8 cellular contexts compared by ENCODE assay signal in genomic region chr5:93583799-93584530, GRCh38. TPM values are rescaled to one million over a fixed set of nuclear protein-coding genes. Genes with fewer than 3 reads are reported as not detected.
DNase-seq lines count a peak whose midpoint lies in the region; ATAC-seq, FAIRE-seq and TF ChIP-seq lines count a peak whose summit lies in the region.

No MANE protein-coding gene starts in this region.

- TF ChIP-seq POLR2A in endothelial cell of umbilical vein (IDR thresholded peaks at IDR 0.05; ENCODE audit: low read depth, low read length): no peak

- H3K4me2 ChIP-seq in endothelial cell of umbilical vein (ENCODE audit: insufficient read depth, low read length): peak overlapping the region; percentile 96

- peak overlapping the region; percentile 60 for H3K4me3 Mint-ChIP-seq in T-helper 17 cell

- BruUV-seq in endothelial cell of umbilical vein (replicated peaks; lab: Mats Ljungman, UMichigan): no TSS peak

- H3K36me3 ChIP-seq in endothelial cell of umbilical vein (ENCODE audit: control insufficient read depth in 2 of 2, extremely low read depth in 1 of 2, insufficient read depth in 2 of 2, low read length in 2 of 2) (peaks cover 4% of the 10 kb centered on the region in 2 experiments), muscle layer of duodenum (ENCODE audit: control insufficient read depth in 1 of 2, insufficient read depth in 2 of 2, low read length in 2 of 2) (no peaks in the 10 kb centered on the region)

- DNase-seq in AG04450 (ENCODE audit: low read depth, low spot score) (no peak), GM12865 (ENCODE audit: low read depth) (peak; percentile 61), T-helper 17 cell (no peak), endothelial cell of umbilical vein (ENCODE audit: low read depth, low spot score) (peak; percentile 56), GF-D8 (lab: John Stamatoyannopoulos, UW) (no peak), GM13977 (ENCODE audit: low spot score) (no peak)

- FAIRE-seq in endothelial cell of umbilical vein (lab: Jason Lieb, UNC): peak; percentile 33

- CTCF ChIA-PET in AG04450 (lab: Charles Lee): interaction anchor here (1.2 to 1.5 kb wide), 1 partner anchor 217 kb away, joined by 4 to 14 read pairs; no protein-coding TSS in a partner anchor
- CTCF ChIA-PET in endothelial cell of umbilical vein (lab: Charles Lee): interaction anchor here (0.6 to 5.8 kb wide), 10 partner anchors 7 to 1109 kb away, joined by 3 to 79 read pairs (median 4); no protein-coding TSS in a partner anchor

- H3K4me1 Mint-ChIP-seq in T-helper 17 cell: peaks cover 13% of the 10 kb centered on the region

- POLR2A ChIA-PET in AG04450 (lab: Yijun Ruan, JAX): interaction anchor here (0.6 to 1.6 kb wide), 4 partner anchors 8 to 526 kb away, joined by 3 to 7 read pairs (median 4); no protein-coding TSS in a partner anchor
- POLR2A ChIA-PET in endothelial cell of umbilical vein (lab: Charles Lee): interaction anchor here (0.6 to 1.6 kb wide), 3 partner anchors 205 to 419 kb away, joined by 4 to 11 read pairs (median 7); no protein-coding TSS in a partner anchor

- in situ Hi-C loops in GM13977 (cut with MboI; ENCODE audit: low pct_unique_long_range_greater_than_20kb, low sequenced_read_pairs, unreplicated experiment): loop anchor here (25.0 kb wide), 1 partner anchor 1253 kb away; no protein-coding TSS in a partner anchor

- dilution Hi-C loops in endothelial cell of umbilical vein (cut with MboI; ENCODE audit: extremely low pct_ligation_motif_present, low sequenced_read_pairs): no loop called here

- H4K20me1 ChIP-seq in endothelial cell of umbilical vein (replicated peaks; ENCODE audit: control insufficient read depth, extremely low read depth, insufficient read depth, low read length): no peaks in the 10 kb centered on the region

- peak overlapping the region; percentile 95 for H3K9ac ChIP-seq in endothelial cell of umbilical vein (replicated peaks; ENCODE audit: extremely low read depth, insufficient read depth, low read length)

- ATAC-seq in HG03469 (IDR thresholded peaks at IDR 0.05; ENCODE audit: unreplicated experiment): peak; percentile 36
- ATAC-seq in T-helper 17 cell: peak; percentile 57

- peaks cover 73% of the 10 kb centered on the region for H3K79me2 ChIP-seq in endothelial cell of umbilical vein (ENCODE audit: control insufficient read depth, insufficient read depth, low read length)

- H3K36me3 Mint-ChIP-seq in T-helper 17 cell (ENCODE audit: low read depth): peaks cover 6% of the 10 kb centered on the region

- H3K4me3 ChIP-seq in AG04450 (ENCODE audit: low read depth, low read length) (peak overlapping the region; percentile 92), GM12865 (ENCODE audit: low read depth, low read length) (peak overlapping the region; percentile 46), endothelial cell of umbilical vein (replicated peaks in 1 of 3; ENCODE audit: insufficient read depth in 1 of 3, low read depth in 1 of 3, low read length in 3 of 3) (peak overlapping the region; percentile 76 to 93 (median 85)), muscle layer of duodenum (ENCODE audit: low read depth in 1 of 2, low read length in 2 of 2) (peak overlapping the region; percentile 65 to 74)

- no peak overlapping the region for H3K27ac Mint-ChIP-seq in T-helper 17 cell

- H3K27me3 Mint-ChIP-seq in T-helper 17 cell: peaks cover 38% of the 10 kb centered on the region

- peaks cover 21% of the 10 kb centered on the region for H3K4me1 ChIP-seq in endothelial cell of umbilical vein (ENCODE audit: control insufficient read depth, extremely low read depth, insufficient read depth, low read length)
- peaks cover 0 to 48% of the 10 kb centered on the region in 2 donors for H3K4me1 ChIP-seq in muscle layer of duodenum (ENCODE audit: control insufficient read depth in 1 of 2, insufficient read depth in 2 of 2, low read length in 2 of 2)

- H3K27ac ChIP-seq in AG04450 (ENCODE audit: low read depth, low read length) (peak overlapping the region; percentile 81), endothelial cell of umbilical vein (ENCODE audit: insufficient read depth, low read depth, low read length) (peak overlapping the region; percentile 86), muscle layer of duodenum (ENCODE audit: low read length) (peak overlapping the region; percentile 45)

- no peaks in the 10 kb centered on the region for H3K27me3 ChIP-seq in AG04450 (ENCODE audit: control insufficient read depth, insufficient read depth, low read length)
- no peaks in the 10 kb centered on the region for H3K27me3 ChIP-seq in endothelial cell of umbilical vein (ENCODE audit: control insufficient read depth in 2 of 2, insufficient read depth in 2 of 2, low read length in 2 of 2)
- peaks cover 58% of the 10 kb centered on the region for H3K27me3 ChIP-seq in muscle layer of duodenum (ENCODE audit: low read depth, low read length)

- intact Hi-C loops in endothelial cell of umbilical vein (cut with micrococcal nuclease): loop anchor here (1.0 to 10.0 kb wide), 10 partner anchors 25 to 1277 kb away; no protein-coding TSS in a partner anchor

- H2AFZ ChIP-seq in endothelial cell of umbilical vein (ENCODE audit: low read depth, low read length): peak overlapping the region; percentile 23

- H3K9me3 ChIP-seq in AG04450 (ENCODE audit: control insufficient read depth, insufficient read depth, low read length): no peaks in the 10 kb centered on the region; the same call in 1 of the 2 replicates
- peaks cover 1% of the 10 kb centered on the region for H3K9me3 ChIP-seq in T-helper 17 cell (ENCODE audit: control insufficient read depth, low read length, poor library complexity, severe bottlenecking)
- no peaks in the 10 kb centered on the region for H3K9me3 ChIP-seq in endothelial cell of umbilical vein (replicated peaks; ENCODE audit: control insufficient read depth, insufficient read depth, low read length)
- H3K9me3 ChIP-seq in muscle layer of duodenum (ENCODE audit: control insufficient read depth in 1 of 2, low read length in 2 of 2): no peaks in the 10 kb centered on the region

- TF ChIP-seq CTCF in AG04450 (IDR thresholded peaks at IDR 0.05; ENCODE audit: low read depth, low read length) (no peak), GM12865 (IDR thresholded peaks at IDR 0.05; ENCODE audit: insufficient read depth, low read depth, low read length, missing control alignments) (no peak), endothelial cell of umbilical vein (IDR thresholded peaks at IDR 0.05; ENCODE audit: extremely low read depth in 1 of 2, insufficient read depth in 1 of 2, low read depth in 1 of 2, low read length in 2 of 2) (no peak), GM13977 (IDR thresholded peaks at IDR 0.05; ENCODE audit: extremely low read depth, insufficient read depth, missing control alignments) (no peak)

- no peaks in the 10 kb centered on the region for H3K9me1 ChIP-seq in endothelial cell of umbilical vein (replicated peaks; ENCODE audit: control insufficient read depth, extremely low read depth, insufficient read depth, low read length)

TF ChIP-seq in endothelial cell of umbilical vein, 7 proteins besides CTCF, POLR2A, EP300 and RAD21:
- TF ChIP-seq FOS (IDR thresholded peaks at IDR 0.05; ENCODE audit: borderline replicate concordance, insufficient read depth, low read length) (no peak), EZH2 (IDR thresholded peaks at IDR 0.05; ENCODE audit: borderline replicate concordance, low read depth, low read length, severe bottlenecking) (no peak), MAX (IDR thresholded peaks at IDR 0.05; ENCODE audit: insufficient read depth, insufficient read length) (no peak), POLR2AphosphoS5 (IDR thresholded peaks at IDR 0.05; ENCODE audit: insufficient read depth, low read depth, low read length) (no peak), GATA2 (IDR thresholded peaks at IDR 0.05; ENCODE audit: insufficient read depth, insufficient read length, low read depth, low read length) (no peak), MYC (IDR thresholded peaks at IDR 0.05; ENCODE audit: low read depth, low read length) (no peak), JUN (IDR thresholded peaks at IDR 0.05; ENCODE audit: borderline replicate concordance, insufficient read depth, insufficient read length, low read depth) (no peak)
TF ChIP-seq in endothelial cell of umbilical vein: peak in this region for 0.

RNA-seq across cellular contexts. Expression of gene NR2F1, which starts 0.9 kb away (rescaled TPM):
- 47.9 and 65.5 TPM in 2 replicates for polyA plus RNA-seq in AG04450 (2011; rRNA removed)
- 63.1 and 83.0 TPM in 2 replicates for polyA minus RNA-seq in AG04450 (2011; rRNA and poly(A)+ RNA removed)
- total RNA-seq in T-helper 17 cell: not detected
- total RNA-seq in endothelial cell of umbilical vein: 21.5 and 23.9 TPM in 2 replicates
- 33.4 and 38.7 TPM in 2 replicates for polyA plus RNA-seq in endothelial cell of umbilical vein
- 31.6 and 42.3 TPM in 2 replicates for polyA plus RNA-seq in endothelial cell of umbilical vein (2011; cell fraction: cytosol; rRNA removed)
- polyA plus RNA-seq in endothelial cell of umbilical vein (2011; cell fraction: nucleus; rRNA removed): 97.7 and 111 TPM in 2 replicates
- 38.8 and 50.2 TPM in 2 replicates for polyA plus RNA-seq in endothelial cell of umbilical vein (2012)
- polyA minus RNA-seq in endothelial cell of umbilical vein: 24.0 and 27.0 TPM in 2 replicates
- 58.8 TPM for polyA minus RNA-seq in endothelial cell of umbilical vein (2011; cell fraction: cytosol; rRNA and poly(A)+ RNA removed)
- polyA minus RNA-seq in endothelial cell of umbilical vein (2011; cell fraction: nucleus; rRNA and poly(A)+ RNA removed): 30.2 and 53.4 TPM in 2 replicates

RNA-seq across cellular contexts. Expression of gene NR2F1-AS1, which starts 2.9 kb away (rescaled TPM):
- polyA plus RNA-seq in AG04450 (2011; rRNA removed) (25.5 and 29.9 TPM in 2 replicates), endothelial cell of umbilical vein (2.7 and 4.2 TPM in 2 replicates)
- polyA minus RNA-seq in AG04450 (2011; rRNA and poly(A)+ RNA removed): 17.1 and 19.4 TPM in 2 replicates
- total RNA-seq in T-helper 17 cell (not detected), endothelial cell of umbilical vein (13.8 and 15.2 TPM in 2 replicates)
- polyA plus RNA-seq in endothelial cell of umbilical vein (2011; cell fraction: cytosol; rRNA removed): 7.2 and 7.4 TPM in 2 replicates
- 21.4 and 23.4 TPM in 2 replicates for polyA plus RNA-seq in endothelial cell of umbilical vein (2011; cell fraction: nucleus; rRNA removed)
- 13.3 and 18.0 TPM in 2 replicates for polyA plus RNA-seq in endothelial cell of umbilical vein (2012)
- 9.6 and 14.7 TPM in 2 replicates for polyA minus RNA-seq in endothelial cell of umbilical vein
- 1.6 TPM for polyA minus RNA-seq in endothelial cell of umbilical vein (2011; cell fraction: cytosol; rRNA and poly(A)+ RNA removed)
- polyA minus RNA-seq in endothelial cell of umbilical vein (2011; cell fraction: nucleus; rRNA and poly(A)+ RNA removed): 95.5 and 106 TPM in 2 replicates

Comparison
In these comparisons a context has a peak if more than half of its experiments do, and no peak if none do; other contexts are left out.
1. DNase-seq: peak in GM12865 (single experiment) and endothelial cell of umbilical vein (single experiment); none in AG04450 (single experiment), T-helper 17 cell (0 of 3), GF-D8 (single experiment) and GM13977 (single experiment).
2. RNA of gene NR2F1, which starts 0.9 kb away (total RNA-seq): 21.5 to 23.9 TPM in endothelial cell of umbilical vein; not detected in T-helper 17 cell; every median in the first group is over 10 times any median in the second.
3. RNA of gene NR2F1-AS1, which starts 2.9 kb away (total RNA-seq): 13.8 to 15.2 TPM in endothelial cell of umbilical vein; not detected in T-helper 17 cell; every median in the first group is over 10 times any median in the second.
4. Peak in every context shown above with its lines, with median percentiles within 50 percentile points of each other: H3K27ac ChIP-seq and H3K4me3 ChIP-seq.